ENCODE assay signal across 28 cellular contexts in genomic region chr1:220119043-220119512, GRCh38. TPM values are rescaled to one million over a fixed set of nuclear protein-coding genes. Genes with fewer than 3 reads are reported as not detected.
DNase-seq lines count a peak whose midpoint lies in the region; ATAC-seq, FAIRE-seq and TF ChIP-seq lines count a peak whose summit lies in the region.
"Had no signal": no experiment of that assay in that cellular context is flagged by ENCODE, and none has a peak within 500 bp of the region (broad histone marks: within the 10 kb centered on the region; RNA-seq: fewer than 3 reads in every experiment).

No MANE protein-coding gene starts in this region.

- in situ Hi-C loops in KBM-7 (cut with MboI; ENCODE audit: low pct_unique_long_range_greater_than_20kb, low sequenced_read_pairs): no loop called here

- no peaks in the 10 kb centered on the region for H3F3A ChIP-seq in GM23338 (replicated peaks; ENCODE audit: low read depth)

- TF ChIP-seq CTCF in GM23338 (conservative IDR thresholded peaks at IDR 0.05; ENCODE audit: low read depth in 2 of 2) (no peak), fibroblast of mammary gland (conservative IDR thresholded peaks at IDR 0.05; ENCODE audit: control insufficient read depth, insufficient read depth, low read depth, low read length) (no peak), natural killer cell (IDR thresholded peaks at IDR 0.05) (no peak)

- H3K4me3 ChIP-seq in GM23338: no peak overlapping the region
- no peak overlapping the region for H3K4me3 ChIP-seq in fibroblast of mammary gland (ENCODE audit: control insufficient read depth, low read depth, low read length)
- no peak overlapping the region for H3K4me3 ChIP-seq in small intestine (ENCODE audit: low read depth in 1 of 2, low read length in 2 of 2)
- H3K4me3 ChIP-seq: MG63, testis had no signal

- H3K27ac Mint-ChIP-seq in GM23338: 0 out of 2 replicates have a peak overlapping the region, but pooled peaks have one; percentile 9
- no peak overlapping the region for H3K27ac Mint-ChIP-seq in natural killer cell
- H3K27ac Mint-ChIP-seq: CD4-positive, CD25-positive, alpha-beta regulatory T cell; nephron progenitor cell; stimulated activated naive B cell treated with anti-CD40 and anti-IgM and Interleukin-4, amounts not matched to agents 10 μg/mL and 1 μg/mL and 100 μg/mL, for 72 hours; WTC11 had no signal

- H3K4me1 Mint-ChIP-seq in GM23338 (no peaks in the 10 kb centered on the region; the same call in 2 of the 3 replicates), natural killer cell (peaks cover 5% of the 10 kb centered on the region in 2 donors)
- H3K4me1 Mint-ChIP-seq: nephron progenitor cell, WTC11 had no signal

- no peak overlapping the region for H2AFZ ChIP-seq in GM23338
- H2AFZ ChIP-seq: parathyroid adenoma had no signal

- H3K27me3 ChIP-seq in GM23338 (ENCODE audit: insufficient read depth): no peaks in the 10 kb centered on the region
- no peaks in the 10 kb centered on the region for H3K27me3 ChIP-seq in small intestine (ENCODE audit: control insufficient read depth in 2 of 2, insufficient read depth in 2 of 2, low read length in 2 of 2)
- H3K27me3 ChIP-seq: MG63, testis had no signal

- no peaks in the 10 kb centered on the region for H3K79me2 ChIP-seq in GM23338 (replicated peaks; ENCODE audit: insufficient read depth)
- H3K79me2 ChIP-seq: parathyroid adenoma had no signal

- H3K9me2 ChIP-seq in GM23338 (ENCODE audit: insufficient read depth): no peaks in the 10 kb centered on the region

- H3K9me3 ChIP-seq in small intestine (ENCODE audit: control insufficient read depth, low read depth): no peaks in the 10 kb centered on the region
- H3K9me3 ChIP-seq: MG63, testis had no signal

- peak; percentile 92 for FAIRE-seq in small intestine (lab: Jason Lieb, UNC)
- FAIRE-seq: endometrium had no signal

- no peaks in the 10 kb centered on the region for H3K4me1 ChIP-seq in GM23338 (ENCODE audit: insufficient read depth)
- H3K4me1 ChIP-seq in small intestine (ENCODE audit: control insufficient read depth in 2 of 2, insufficient read depth in 1 of 2, low read depth in 1 of 2, low read length in 1 of 2): no peaks in the 10 kb centered on the region
- H3K4me1 ChIP-seq: parathyroid adenoma, testis had no signal

- no peaks in the 10 kb centered on the region for H3K9me3 Mint-ChIP-seq in GM23338
- H3K9me3 Mint-ChIP-seq in natural killer cell: no peaks in the 10 kb centered on the region
- H3K9me3 Mint-ChIP-seq: CD4-positive, CD25-positive, alpha-beta regulatory T cell; IgD-negative memory B cell; nephron progenitor cell; stimulated activated naive B cell treated with anti-CD40 and anti-IgM and Interleukin-4, amounts not matched to agents 10 μg/mL and 1 μg/mL and 100 μg/mL, for 72 hours; WTC11 had no signal

- H3K36me3 ChIP-seq in GM23338 (ENCODE audit: insufficient read depth) (peaks cover 12% of the 10 kb centered on the region; the same call in 1 of the 2 replicates), small intestine (ENCODE audit: control insufficient read depth in 2 of 2, insufficient read depth in 2 of 2, low read length in 2 of 2) (peaks cover 4 to 6% of the 10 kb centered on the region in 2 donors)

- DNase-seq in GM23338 (ENCODE audit: low spot score): no peak
- DNase-seq in OCI-M1 (lab: John Stamatoyannopoulos, UW): peak; percentile 84
- DNase-seq in fibroblast of mammary gland (ENCODE audit: low read depth): peak; percentile 8
- peak; percentile 98 for DNase-seq in small intestine
- no peak for DNase-seq in KBM-7
- no peak for DNase-seq in SHP77 treated with DMSO at 0.1 percent for 48 hours (lab: John Stamatoyannopoulos, UW)
- no peak for DNase-seq in natural killer cell
- DNase-seq: activated CD4-positive, alpha-beta T cell treated with anti-CD3 and anti-CD28 coated beads, Interleukin-2, amount 50 U/mL, for 48 hours; activated CD8-positive, alpha-beta memory T cell treated with anti-CD3 and anti-CD28 coated beads, Interleukin-2, amount 50 U/mL, for 48 hours; CD4-positive, CD25-positive, alpha-beta regulatory T cell; DMS53; glutamatergic neuron; MG63; NCI-H1417 treated with DMSO at 0.1 percent for 48 hours; NCI-H69; nephron progenitor cell; stimulated activated CD4-positive, alpha-beta T cell treated with anti-CD3 and anti-CD28 coated beads, Interleukin-1b, Interleukin-23, amount 100 ng/mL, for 48 hours; stimulated activated naive B cell treated with anti-CD40 and anti-IgM and Interleukin-4, amounts not matched to agents 10 μg/mL and 1 μg/mL and 100 μg/mL, for 72 hours; T-helper 9 cell; testis had no signal

- H3K36me3 Mint-ChIP-seq in GM23338 (ENCODE audit: low read depth) (peaks cover 15% of the 10 kb centered on the region), natural killer cell (no peaks in the 10 kb centered on the region)

- H3K27ac ChIP-seq in GM23338 (ENCODE audit: low read depth) (no peak overlapping the region), small intestine (ENCODE audit: low read depth in 1 of 2, low read length in 1 of 2) (no peak overlapping the region)
- H3K27ac ChIP-seq: parathyroid adenoma, RWPE1, testis had no signal

- no peak overlapping the region for H3K4me2 ChIP-seq in GM23338

- ATAC-seq in GM23338: no peak
- ATAC-seq in HG03159 (IDR thresholded peaks at IDR 0.05; ENCODE audit: unreplicated experiment): no peak
- ATAC-seq in natural killer cell: no peak
- ATAC-seq: left lobe of liver; sciatic nerve; stimulated activated naive B cell treated with anti-CD40 and anti-IgM and Interleukin-4, amounts not matched to agents 10 μg/mL and 1 μg/mL and 100 μg/mL, for 72 hours; WTC11 had no signal

- intact Hi-C loops in natural killer cell (cut with micrococcal nuclease): no loop called here

- H4K20me1 ChIP-seq in GM23338 (replicated peaks; ENCODE audit: insufficient read depth): no peaks in the 10 kb centered on the region

- H3K4me3 Mint-ChIP-seq in GM23338: no peak overlapping the region
- H3K4me3 Mint-ChIP-seq in natural killer cell: no peak overlapping the region
- H3K4me3 Mint-ChIP-seq: CD4-positive, CD25-positive, alpha-beta regulatory T cell; IgD-negative memory B cell; nephron progenitor cell; stimulated activated naive B cell treated with anti-CD40 and anti-IgM and Interleukin-4, amounts not matched to agents 10 μg/mL and 1 μg/mL and 100 μg/mL, for 72 hours; WTC11 had no signal

- H3K27me3 Mint-ChIP-seq in GM23338 (ENCODE audit: insufficient read depth, low read depth, poor library complexity): peaks cover 4% of the 10 kb centered on the region
- no peaks in the 10 kb centered on the region for H3K27me3 Mint-ChIP-seq in natural killer cell (ENCODE audit: low read depth in 2 of 2)
- H3K27me3 Mint-ChIP-seq: CD4-positive, CD25-positive, alpha-beta regulatory T cell; IgD-negative memory B cell; stimulated activated naive B cell treated with anti-CD40 and anti-IgM and Interleukin-4, amounts not matched to agents 10 μg/mL and 1 μg/mL and 100 μg/mL, for 72 hours had no signal

- 14 to 63% (median 39%) methylated on average over 6 of the region's 6 CpGs for WGBS in small intestine, 3 donors

TF ChIP-seq in GM23338, 12 proteins besides CTCF, POLR2A, EP300 and RAD21:
- TF ChIP-seq ZNF331 (CRISPR knock-in tag; IDR thresholded peaks at IDR 0.05; ENCODE audit: low read depth) (no peak), STAT1 (IDR thresholded peaks at IDR 0.05; ENCODE audit: unreplicated experiment) (no peak), JUNB (IDR thresholded peaks at IDR 0.05; ENCODE audit: unreplicated experiment) (no peak), CREB1 (CRISPR knock-in tag; IDR thresholded peaks at IDR 0.05; ENCODE audit: low read depth) (no peak)
- TF ChIP-seq, protein P1, sequence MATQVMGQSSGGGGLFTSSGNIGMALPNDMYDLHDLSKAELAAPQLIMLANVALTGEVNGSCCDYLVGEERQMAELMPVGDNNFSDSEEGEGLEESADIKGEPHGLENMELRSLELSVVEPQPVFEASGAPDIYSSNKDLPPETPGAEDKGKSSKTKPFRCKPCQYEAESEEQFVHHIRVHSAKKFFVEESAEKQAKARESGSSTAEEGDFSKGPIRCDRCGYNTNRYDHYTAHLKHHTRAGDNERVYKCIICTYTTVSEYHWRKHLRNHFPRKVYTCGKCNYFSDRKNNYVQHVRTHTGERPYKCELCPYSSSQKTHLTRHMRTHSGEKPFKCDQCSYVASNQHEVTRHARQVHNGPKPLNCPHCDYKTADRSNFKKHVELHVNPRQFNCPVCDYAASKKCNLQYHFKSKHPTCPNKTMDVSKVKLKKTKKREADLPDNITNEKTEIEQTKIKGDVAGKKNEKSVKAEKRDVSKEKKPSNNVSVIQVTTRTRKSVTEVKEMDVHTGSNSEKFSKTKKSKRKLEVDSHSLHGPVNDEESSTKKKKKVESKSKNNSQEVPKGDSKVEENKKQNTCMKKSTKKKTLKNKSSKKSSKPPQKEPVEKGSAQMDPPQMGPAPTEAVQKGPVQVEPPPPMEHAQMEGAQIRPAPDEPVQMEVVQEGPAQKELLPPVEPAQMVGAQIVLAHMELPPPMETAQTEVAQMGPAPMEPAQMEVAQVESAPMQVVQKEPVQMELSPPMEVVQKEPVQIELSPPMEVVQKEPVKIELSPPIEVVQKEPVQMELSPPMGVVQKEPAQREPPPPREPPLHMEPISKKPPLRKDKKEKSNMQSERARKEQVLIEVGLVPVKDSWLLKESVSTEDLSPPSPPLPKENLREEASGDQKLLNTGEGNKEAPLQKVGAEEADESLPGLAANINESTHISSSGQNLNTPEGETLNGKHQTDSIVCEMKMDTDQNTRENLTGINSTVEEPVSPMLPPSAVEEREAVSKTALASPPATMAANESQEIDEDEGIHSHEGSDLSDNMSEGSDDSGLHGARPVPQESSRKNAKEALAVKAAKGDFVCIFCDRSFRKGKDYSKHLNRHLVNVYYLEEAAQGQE (IDR thresholded peaks at IDR 0.05; ENCODE audit: unreplicated experiment): no peak

RNA-seq across cellular contexts. Expression of gene IARS2, which starts 25.1 kb away (rescaled TPM):
- 74.4 and 75.6 TPM in 2 replicates for total RNA-seq in GM23338 (2014; rRNA removed; shearing (Covaris generic))
- 29.7 and 33.3 TPM in 2 replicates for polyA plus RNA-seq in GM23338 (2016; fragmentation: Nextera tagmentation; extraction: Ambion mirVana)
- 10 to 100 TPM; 12.3 to 60.0 (median 21.6) TPM for polyA plus RNA-seq in small intestine
- 10 to 100 TPM; 27.5 to 35.0 (median 34.0) TPM for total RNA-seq in natural killer cell

RNA-seq across cellular contexts. Expression of gene BPNT1, which starts 29.5 kb away (rescaled TPM):
- 16.9 and 17.2 TPM in 2 replicates for total RNA-seq in GM23338 (2014; rRNA removed; shearing (Covaris generic))
- 8.9 and 9.6 TPM in 2 replicates for polyA plus RNA-seq in GM23338 (2016; fragmentation: Nextera tagmentation; extraction: Ambion mirVana)
- 10 to 100 TPM; 48.4 to 90.1 (median 81.1) TPM for polyA plus RNA-seq in small intestine
- 10 to 100 TPM in 1 of 3 donors, 1 to 10 TPM in 2; 8.8 to 11.6 (median 8.9) TPM for total RNA-seq in natural killer cell

Comparison
In these comparisons a context has a peak if more than half of its experiments do, and no peak if none do; other contexts are left out.
1. DNase-seq: peak in OCI-M1 (single experiment), fibroblast of mammary gland (single experiment) and small intestine (single experiment); none in GM23338 (single experiment), KBM-7 (single experiment), SHP77 treated with DMSO at 0.1 percent for 48 hours (single experiment) and natural killer cell (single experiment).